Comparison of ENCODE assay signal across 11 cellular contexts in genomic region chr2:20421336-20421987, GRCh38. TPM values are rescaled to one million over a fixed set of nuclear protein-coding genes. Genes with fewer than 3 reads are reported as not detected.
DNase-seq lines count a peak whose midpoint lies in the region; ATAC-seq, FAIRE-seq and TF ChIP-seq lines count a peak whose summit lies in the region.
"Had no signal": no experiment of that assay in that cellular context is flagged by ENCODE, and none has a peak within 500 bp of the region (broad histone marks: within the 10 kb centered on the region; RNA-seq: fewer than 3 reads in every experiment).

No MANE protein-coding gene starts in this region.

- TF ChIP-seq POLR2A in body of pancreas (IDR thresholded peaks at IDR 0.05) (peak in 2 of 3 donors; percentile 28 to 38), lower leg skin (IDR thresholded peaks at IDR 0.05) (no peak)

- peak; percentile 64 for ATAC-seq in body of pancreas
- ATAC-seq in HG02852 (IDR thresholded peaks at IDR 0.05; ENCODE audit: unreplicated experiment): no peak
- no peak for ATAC-seq in HG03342 (IDR thresholded peaks at IDR 0.05; ENCODE audit: unreplicated experiment)

- H3K9ac ChIP-seq in skeletal muscle satellite cell (ENCODE audit: low read depth, low read length) (peak overlapping the region; percentile 39), kidney (ENCODE audit: low read length in 2 of 2) (no peak overlapping the region)

- H3K27ac ChIP-seq in body of pancreas (peak overlapping the region; percentile 32 to 92 (median 68)), kidney (ENCODE audit: low read depth in 2 of 2, low read length in 2 of 2) (peak overlapping the region in 1 of 2 donors; percentile 0)

- WGBS in body of pancreas, 2 donors: 35 to 56% methylated on average over 11 to 14 of the region's 14 CpGs
- 76 to 85% methylated on average over 14 of the region's 14 CpGs for WGBS in lower leg skin, 2 donors

- intact Hi-C loops in body of pancreas (cut with DNase I): no loop called here
- intact Hi-C loops in lower leg skin (cut with DNase I; ENCODE audit: low total_unique reads): no loop called here
- intact Hi-C loops in kidney (cut with DNase I): no loop called here

- H3K4me2 ChIP-seq in skeletal muscle satellite cell (ENCODE audit: low read length): peak overlapping the region; percentile 61

- H3K4me3 ChIP-seq in body of pancreas (no peak overlapping the region), lower leg skin (ENCODE audit: low read depth, poor library complexity, severe bottlenecking) (no peak overlapping the region), skeletal muscle satellite cell (ENCODE audit: low read length) (peak overlapping the region; percentile 24), kidney (ENCODE audit: low read length in 2 of 2) (no peak overlapping the region)

- H3K27me3 ChIP-seq in body of pancreas (no peaks in the 10 kb centered on the region), skeletal muscle satellite cell (ENCODE audit: control insufficient read depth, insufficient read depth, low read length) (no peaks in the 10 kb centered on the region)

- H3K9me3 ChIP-seq in body of pancreas: no peaks in the 10 kb centered on the region
- H3K9me3 ChIP-seq in skeletal muscle satellite cell (replicated peaks; ENCODE audit: low read length): no peaks in the 10 kb centered on the region
- H3K9me3 ChIP-seq in kidney (ENCODE audit: control insufficient read depth in 1 of 2, low read length in 2 of 2): no peaks in the 10 kb centered on the region

- H3K36me3 ChIP-seq in body of pancreas (replicated peaks in 1 of 2; ENCODE audit: insufficient read depth in 1 of 2, low read depth in 2 of 2) (no peaks in the 10 kb centered on the region), skeletal muscle satellite cell (ENCODE audit: insufficient read depth, low read length) (no peaks in the 10 kb centered on the region), kidney (ENCODE audit: control insufficient read depth in 1 of 2, insufficient read depth in 2 of 2, low read length in 2 of 2) (no peaks in the 10 kb centered on the region)

- DNase-seq in LHCN-M2 (ENCODE audit: low read depth): peak; percentile 76
- DNase-seq in body of pancreas: peak; percentile 66 to 82 (median 76)
- peak; percentile 13 to 81 for DNase-seq in lower leg skin (ENCODE audit: low spot score in 2 of 2)
- no peak for DNase-seq in germinal center (ENCODE audit: low spot score)
- DNase-seq in kidney: no peak
- DNase-seq: activated CD4-positive, alpha-beta T cell treated with anti-CD3 and anti-CD28 coated beads, Interleukin-2, amount 10 ng/mL, durations not matched to agents 7 days and 5 days; NCI-H2107; stimulated activated CD4-positive, alpha-beta T cell treated with anti-CD3 and anti-CD28 coated beads, Interleukin-4, amount 100 ng/mL, for 1 hour had no signal

- H3K4me1 ChIP-seq in body of pancreas (peaks cover 34% of the 10 kb centered on the region), skeletal muscle satellite cell (ENCODE audit: control insufficient read depth, insufficient read depth, low read length) (peaks cover 67% of the 10 kb centered on the region), kidney (ENCODE audit: control insufficient read depth in 1 of 2, insufficient read depth in 1 of 2, low read depth in 1 of 2, low read length in 2 of 2) (peaks cover 10 to 28% of the 10 kb centered on the region in 2 donors)

- TF ChIP-seq CTCF in body of pancreas (IDR thresholded peaks at IDR 0.05) (peak in 3 of 7 experiments; percentile 3 to 10 (median 7)), lower leg skin (IDR thresholded peaks at IDR 0.05) (no peak), kidney (IDR thresholded peaks at IDR 0.05; ENCODE audit: borderline replicate concordance, extremely low read depth, insufficient read depth) (no peak)

- no peak for FAIRE-seq in kidney (lab: Jason Lieb, UNC)

RNA-seq across cellular contexts. Expression of gene RHOB, which starts 25.4 kb away (rescaled TPM):
- total RNA-seq in LHCN-M2 (2014; rRNA removed) (92.2 and 129 TPM in 2 replicates), body of pancreas (100 to 1,000 TPM; 376 to 784 TPM), lower leg skin (100 to 1,000 TPM; 569 to 894 (median 709) TPM), kidney (487 TPM)
- 96.1 TPM for polyA plus RNA-seq in LHCN-M2 (2012)
- total RNA-seq in skeletal muscle satellite cell (2012; rRNA removed): 55.0 and 60.3 TPM in 2 replicates
- polyA plus RNA-seq in kidney (ENCODE audit: insufficient read depth, low read depth, low replicate concordance): 241 TPM

Comparison
In these comparisons a context has a peak if more than half of its experiments do, and no peak if none do; other contexts are left out.
1. DNase-seq: peak in LHCN-M2 (single experiment), body of pancreas (4 of 4) and lower leg skin (2 of 2); none in germinal center (single experiment) and kidney (single experiment).
2. POLR2A ChIP-seq: peak in body of pancreas (2 of 3); none in lower leg skin (0 of 2).